In the genomic region with DNA sequence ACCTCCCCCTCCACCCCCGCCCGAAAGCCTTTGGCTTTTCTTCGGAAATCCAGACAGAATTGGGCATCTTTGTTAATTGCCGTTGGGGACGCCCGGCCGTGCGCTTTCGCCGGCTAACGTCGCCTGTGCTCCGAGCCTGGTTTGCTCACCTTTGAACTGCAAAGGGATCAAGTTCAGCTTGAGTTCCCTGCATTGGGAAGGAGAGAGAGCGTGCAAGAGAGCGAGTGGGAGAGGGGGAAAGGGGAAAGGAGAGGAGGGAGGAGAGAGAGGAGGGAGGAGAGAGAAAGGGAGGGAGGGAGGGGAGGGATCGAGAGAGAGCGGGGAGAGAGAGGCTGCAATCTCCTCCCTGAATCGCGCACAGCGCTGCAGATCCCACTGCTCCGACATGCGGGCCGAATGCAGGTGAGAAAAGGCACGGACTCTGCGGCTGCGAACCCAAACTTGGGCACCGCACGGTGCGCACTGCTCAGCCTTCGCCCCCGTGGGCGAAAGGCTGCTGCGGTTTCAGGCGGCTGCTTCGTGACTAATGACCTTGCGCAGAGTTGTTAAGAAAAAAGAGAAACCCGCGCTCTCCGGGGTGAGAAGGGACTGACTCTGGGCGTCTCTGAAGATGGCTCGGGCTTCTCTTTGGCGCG, we compare ENCODE assay signal across 8 cellular contexts. TPM values are rescaled to one million over a fixed set of nuclear protein-coding genes. Genes with fewer than 3 reads are reported as not detected.
A peak's percentile ranks its signal among the peaks of the same experiment; 100 is the strongest.
DNase-seq lines count a peak whose midpoint lies in the region; ATAC-seq and TF ChIP-seq lines count a peak whose summit lies in the region.

A gene with protein sequence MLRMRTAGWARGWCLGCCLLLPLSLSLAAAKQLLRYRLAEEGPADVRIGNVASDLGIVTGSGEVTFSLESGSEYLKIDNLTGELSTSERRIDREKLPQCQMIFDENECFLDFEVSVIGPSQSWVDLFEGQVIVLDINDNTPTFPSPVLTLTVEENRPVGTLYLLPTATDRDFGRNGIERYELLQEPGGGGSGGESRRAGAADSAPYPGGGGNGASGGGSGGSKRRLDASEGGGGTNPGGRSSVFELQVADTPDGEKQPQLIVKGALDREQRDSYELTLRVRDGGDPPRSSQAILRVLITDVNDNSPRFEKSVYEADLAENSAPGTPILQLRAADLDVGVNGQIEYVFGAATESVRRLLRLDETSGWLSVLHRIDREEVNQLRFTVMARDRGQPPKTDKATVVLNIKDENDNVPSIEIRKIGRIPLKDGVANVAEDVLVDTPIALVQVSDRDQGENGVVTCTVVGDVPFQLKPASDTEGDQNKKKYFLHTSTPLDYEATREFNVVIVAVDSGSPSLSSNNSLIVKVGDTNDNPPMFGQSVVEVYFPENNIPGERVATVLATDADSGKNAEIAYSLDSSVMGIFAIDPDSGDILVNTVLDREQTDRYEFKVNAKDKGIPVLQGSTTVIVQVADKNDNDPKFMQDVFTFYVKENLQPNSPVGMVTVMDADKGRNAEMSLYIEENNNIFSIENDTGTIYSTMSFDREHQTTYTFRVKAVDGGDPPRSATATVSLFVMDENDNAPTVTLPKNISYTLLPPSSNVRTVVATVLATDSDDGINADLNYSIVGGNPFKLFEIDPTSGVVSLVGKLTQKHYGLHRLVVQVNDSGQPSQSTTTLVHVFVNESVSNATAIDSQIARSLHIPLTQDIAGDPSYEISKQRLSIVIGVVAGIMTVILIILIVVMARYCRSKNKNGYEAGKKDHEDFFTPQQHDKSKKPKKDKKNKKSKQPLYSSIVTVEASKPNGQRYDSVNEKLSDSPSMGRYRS (N-terminal part only) (plus strand): TSS at position 349 of the 635 bp plus-strand sequence. CDS start 1,054 bp downstream, outside the sequence.

- TF ChIP-seq POLR2A in upper lobe of left lung (IDR thresholded peaks at IDR 0.05): no peak

- TF ChIP-seq CTCF in AG04450 (IDR thresholded peaks at IDR 0.05; ENCODE audit: low read depth, low read length) (no peak), GM23338 (conservative IDR thresholded peaks at IDR 0.05; ENCODE audit: low read depth in 2 of 2) (no peak), upper lobe of left lung (IDR thresholded peaks at IDR 0.05) (no peak)

- no peak for TF ChIP-seq EP300 in upper lobe of left lung (IDR thresholded peaks at IDR 0.05)

- H3K27ac Mint-ChIP-seq in GM23338: no peak within 1 kb of the TSS
- H3K27ac Mint-ChIP-seq in T-cell: no peak within 1 kb of the TSS

- H3K79me2 ChIP-seq in GM23338 (replicated peaks; ENCODE audit: insufficient read depth): no peaks in the 10 kb centered on the region

- H3K4me3 ChIP-seq in AG04450 (ENCODE audit: low read depth, low read length) (peak within 1 kb of the TSS; percentile 87), GM23338 (peak within 1 kb of the TSS; percentile 96), mucosa of rectum (ENCODE audit: low read length in 2 of 2) (peak within 1 kb of the TSS; percentile 68 to 69), upper lobe of left lung (peak within 1 kb of the TSS in 3 of 4 donors; percentile 45 to 58 (median 56))

- H3K4me1 Mint-ChIP-seq in GM23338 (peaks cover 23% of the 10 kb centered on the region), T-cell (peaks cover 31 to 45% (median 33%) of the 10 kb centered on the region in 3 donors)

- peak within 1 kb of the TSS; percentile 61 for H3K27ac ChIP-seq in AG04450 (ENCODE audit: low read depth, low read length)
- no peak within 1 kb of the TSS for H3K27ac ChIP-seq in GM23338 (ENCODE audit: low read depth)
- peak within 1 kb of the TSS; percentile 21 to 58 for H3K27ac ChIP-seq in mucosa of rectum (ENCODE audit: low read depth in 2 of 2, low read length in 2 of 2)
- peak within 1 kb of the TSS in 3 of 4 donors; percentile 15 to 74 (median 54) for H3K27ac ChIP-seq in upper lobe of left lung

- H3K36me3 ChIP-seq in GM23338 (ENCODE audit: insufficient read depth) (no peaks in the 10 kb centered on the region), mucosa of rectum (ENCODE audit: control insufficient read depth in 2 of 2, insufficient read depth in 2 of 2, low read length in 2 of 2) (no peaks in the 10 kb centered on the region), upper lobe of left lung (no peaks in the 10 kb centered on the region)

- no peaks in the 10 kb centered on the region; the same call in 1 of the 2 replicates for H3K9me3 ChIP-seq in AG04450 (ENCODE audit: control insufficient read depth, insufficient read depth, low read length)
- H3K9me3 ChIP-seq in mucosa of rectum (ENCODE audit: control insufficient read depth in 2 of 2, low read length in 2 of 2): no peaks in the 10 kb centered on the region
- no peaks in the 10 kb centered on the region for H3K9me3 ChIP-seq in upper lobe of left lung

- H4K20me1 ChIP-seq in GM23338 (replicated peaks; ENCODE audit: insufficient read depth): peaks cover 4% of the 10 kb centered on the region; the same call in 1 of the 2 replicates

- H3K4me1 ChIP-seq in GM23338 (ENCODE audit: insufficient read depth) (peaks cover 13% of the 10 kb centered on the region; the same call in 1 of the 2 replicates), mucosa of rectum (ENCODE audit: control insufficient read depth in 2 of 2, insufficient read depth in 2 of 2, low read length in 2 of 2) (peaks cover 22 to 37% of the 10 kb centered on the region in 2 donors), upper lobe of left lung (peaks cover 22 to 63% (median 39%) of the 10 kb centered on the region in 4 donors)

- H3K27me3 Mint-ChIP-seq in GM23338 (ENCODE audit: insufficient read depth, low read depth, poor library complexity) (peaks cover 61% of the 10 kb centered on the region), T-cell (peaks cover 31 to 66% of the 10 kb centered on the region in 2 donors)

- H3K4me3 Mint-ChIP-seq in GM23338 (peak within 1 kb of the TSS; percentile 96), T-cell (peak within 1 kb of the TSS; percentile 65 to 80 (median 68))

- H3F3A ChIP-seq in GM23338 (replicated peaks; ENCODE audit: low read depth): peaks cover 14% of the 10 kb centered on the region; the same call in 1 of the 2 replicates

- H3K9ac ChIP-seq in mucosa of rectum (ENCODE audit: low read depth in 1 of 2, low read length in 2 of 2): peak within 1 kb of the TSS; percentile 34 to 60

- H2AFZ ChIP-seq in GM23338: peak within 1 kb of the TSS; percentile 99

- H3K36me3 Mint-ChIP-seq in GM23338 (ENCODE audit: low read depth) (no peaks in the 10 kb centered on the region), T-cell (no peaks in the 10 kb centered on the region)

- POLR2A ChIA-PET in AG04450 (lab: Yijun Ruan, JAX) (interaction anchor here (0.7 to 1.4 kb wide), 4 partner anchors 15 to 127 kb away, joined by 3 to 5 read pairs (median 4); no protein-coding TSS in a partner anchor), T-cell (lab: Charles Lee) (no interaction called here)

- WGBS in upper lobe of left lung, 2 donors: 3 to 6% methylated on average over 29 to 43 of the region's 43 CpGs

- H3K4me2 ChIP-seq in GM23338: peak within 1 kb of the TSS; percentile 98

- H3K9me3 Mint-ChIP-seq in GM23338: peaks cover 4% of the 10 kb centered on the region; the same call in 2 of the 3 replicates
- peaks cover 0 to 7% (median 0%) of the 10 kb centered on the region in 3 donors for H3K9me3 Mint-ChIP-seq in T-cell

- no peak for DNase-seq in AG04450 (ENCODE audit: low read depth, low spot score)
- DNase-seq in GM23338 (ENCODE audit: low spot score): peak; percentile 77
- DNase-seq in T-cell: no peak
- peak; percentile 34 for DNase-seq in fibroblast of gingiva (ENCODE audit: low read depth)
- DNase-seq in upper lobe of left lung: peak in 1 of 2 donors; percentile 66
- DNase-seq in germinal center (ENCODE audit: low spot score): no peak

- no peaks in the 10 kb centered on the region for H3K9me2 ChIP-seq in GM23338 (ENCODE audit: insufficient read depth)

- CTCF ChIA-PET in AG04450 (lab: Charles Lee) (no interaction called here), T-cell (lab: Charles Lee) (interaction anchor here in 1 of 2 donors (0.6 kb wide), 1 partner anchor 796 kb away, joined by 3 read pairs; no protein-coding TSS in a partner anchor)

- H3K27me3 ChIP-seq in AG04450 (ENCODE audit: control insufficient read depth, insufficient read depth, low read length): no peaks in the 10 kb centered on the region
- H3K27me3 ChIP-seq in GM23338 (ENCODE audit: insufficient read depth): peaks cover 56% of the 10 kb centered on the region
- peaks cover 33 to 48% of the 10 kb centered on the region in 2 donors for H3K27me3 ChIP-seq in mucosa of rectum (ENCODE audit: control insufficient read depth in 2 of 2, insufficient read depth in 2 of 2, low read length in 2 of 2)
- H3K27me3 ChIP-seq in upper lobe of left lung: peaks cover 0 to 57% (median 27%) of the 10 kb centered on the region in 4 donors

- ATAC-seq in GM23338 (peak; percentile 11), T-cell (replicated peaks in 1 of 4) (no peak), upper lobe of left lung (ENCODE audit: low FRiP score in 2 of 2) (peak in 1 of 2 donors; percentile 38), GM19463 (IDR thresholded peaks at IDR 0.05; ENCODE audit: unreplicated experiment) (no peak)

TF ChIP-seq in GM23338, 12 proteins besides CTCF, POLR2A, EP300 and RAD21:
- TF ChIP-seq, protein P1, sequence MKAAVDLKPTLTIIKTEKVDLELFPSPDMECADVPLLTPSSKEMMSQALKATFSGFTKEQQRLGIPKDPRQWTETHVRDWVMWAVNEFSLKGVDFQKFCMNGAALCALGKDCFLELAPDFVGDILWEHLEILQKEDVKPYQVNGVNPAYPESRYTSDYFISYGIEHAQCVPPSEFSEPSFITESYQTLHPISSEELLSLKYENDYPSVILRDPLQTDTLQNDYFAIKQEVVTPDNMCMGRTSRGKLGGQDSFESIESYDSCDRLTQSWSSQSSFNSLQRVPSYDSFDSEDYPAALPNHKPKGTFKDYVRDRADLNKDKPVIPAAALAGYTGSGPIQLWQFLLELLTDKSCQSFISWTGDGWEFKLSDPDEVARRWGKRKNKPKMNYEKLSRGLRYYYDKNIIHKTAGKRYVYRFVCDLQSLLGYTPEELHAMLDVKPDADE (IDR thresholded peaks at IDR 0.05): no peak
- TF ChIP-seq NANOG (IDR thresholded peaks at IDR 0.05; ENCODE audit: borderline replicate concordance): no peak
- TF ChIP-seq POLR2AphosphoS5 (IDR thresholded peaks at IDR 0.05; ENCODE audit: low read depth): no peak
TF ChIP-seq in GM23338: peak in this region for 0.

RNA-seq across cellular contexts. Expression of the gene that starts here (rescaled TPM):
- polyA plus RNA-seq in AG04450 (2011; rRNA removed) (18.5 and 20.0 TPM in 2 replicates), GM23338 (2016; fragmentation: Nextera tagmentation; extraction: Ambion mirVana) (2.4 and 2.7 TPM in 2 replicates)
- polyA minus RNA-seq in AG04450 (2011; rRNA and poly(A)+ RNA removed): 61.6 and 62.8 TPM in 2 replicates
- 7.6 and 10.8 TPM in 2 replicates for total RNA-seq in GM23338 (2014; rRNA removed; shearing (Covaris generic))
- total RNA-seq in T-cell (under 1 TPM in 3 of 5 donors, not detected in 2; 0.06 to 0.09 (median 0.07) TPM), upper lobe of left lung (10 to 100 TPM in 1 of 6 donors, 1 to 10 TPM in 5; 2.0 to 12.9 (median 5.9) TPM)

Comparison
In these comparisons a context has a peak if more than half of its experiments do, and no peak if none do; other contexts are left out.
1. DNase-seq: peak in GM23338 (single experiment) and fibroblast of gingiva (single experiment); none in AG04450 (single experiment), T-cell (0 of 34) and germinal center (single experiment).
2. Peak in every context shown above with its lines, with median percentiles within 50 percentile points of each other: H3K4me3 ChIP-seq.